Comparison of ENCODE assay signal across 2 cellular contexts in genomic region chr17:57762375-57762916, GRCh38.
TF ChIP-seq lines count a peak whose summit lies in the region.

No MANE protein-coding gene starts in this region.

TF ChIP-seq in HEK293, 187 proteins besides CTCF, POLR2A, EP300 and RAD21:
- TF ChIP-seq ZNF529 (tag by site-specific recombination; IDR thresholded peaks at IDR 0.05; ENCODE audit: insufficient replicate concordance): no peak
- no peak for TF ChIP-seq ZNF121 (tag by site-specific recombination; IDR thresholded peaks at IDR 0.05)
- peak; percentile 22; the same call in 1 of the 2 replicates for TF ChIP-seq ZNF341 (tag by site-specific recombination; IDR thresholded peaks at IDR 0.05; ENCODE audit: low read depth)
- TF ChIP-seq MEIS1 (CRISPR knock-in tag; IDR thresholded peaks at IDR 0.05; ENCODE audit: borderline replicate concordance): no peak

TF ChIP-seq in H1, 55 proteins besides CTCF, POLR2A, EP300 and RAD21 (continued from another document):
- peak; percentile 43 for TF ChIP-seq ASH2L (IDR thresholded peaks at IDR 0.05; ENCODE audit: low read length)
